Comparison of ENCODE assay signal across 11 cellular contexts in the genomic region with DNA sequence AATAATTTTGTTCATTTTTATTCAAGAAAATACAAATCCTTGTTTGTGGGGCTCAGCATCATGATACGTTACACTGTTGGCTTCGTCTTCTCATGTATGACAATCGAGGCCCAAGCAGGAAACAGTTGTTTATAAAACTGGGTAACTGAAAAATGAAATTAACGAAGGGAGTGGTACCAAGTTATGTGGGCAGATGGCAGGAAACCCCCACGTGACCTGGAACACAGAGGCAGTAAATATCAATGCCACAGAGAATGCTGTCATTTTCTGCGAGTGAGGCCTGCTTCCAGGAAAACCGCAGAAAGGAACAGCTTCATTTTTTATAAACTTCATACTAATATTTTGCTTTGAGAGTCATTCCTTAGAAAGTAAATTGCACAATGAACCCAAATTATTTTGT.
A peak's percentile ranks its signal among the peaks of the same experiment; 100 is the strongest.
DNase-seq lines count a peak whose midpoint lies in the region; ATAC-seq lines count a peak whose summit lies in the region.
"Had no signal": no experiment of that assay in that cellular context is flagged by ENCODE, and none has a peak within 500 bp of the region (broad histone marks: within the 10 kb centered on the region; RNA-seq: fewer than 3 reads in every experiment).

No MANE protein-coding gene starts in this region.

- DNase-seq in MG63, result peak; percentile 29
- peak; percentile 69 for DNase-seq in activated CD4-positive, alpha-beta T cell treated with anti-CD3 and anti-CD28 coated beads, Interleukin-2, amount 50 U/mL, for 1 hour
- DNase-seq in effector memory CD8-positive, alpha-beta T cell, result no peak
- peak; percentile 22 for DNase-seq in stimulated activated CD8-positive, alpha-beta memory T cell treated with anti-CD3 and anti-CD28 coated beads, Interleukin-15, amount 100 ng/mL, for 1 hour (ENCODE audit: low read depth)
- no peak for DNase-seq in AML-193 (lab: John Stamatoyannopoulos, UW)
- no peak for DNase-seq in kidney tubule cell (ENCODE audit: low spot score)
- DNase-seq in pons (ENCODE audit: low spot score), result no peak
- DNase-seq: gastrocnemius medialis, left ventricle myocardium superior, NCI-H1930 had no signal

- H3K4me1 Mint-ChIP-seq in effector memory CD8-positive, alpha-beta T cell (ENCODE audit: low read depth in 2 of 2), result peaks cover 3 to 16% of the 10 kb centered on the region in 2 donors

- H3K4me3 Mint-ChIP-seq in effector memory CD8-positive, alpha-beta T cell, result no peak overlapping the region
- H3K4me3 Mint-ChIP-seq: dendritic cell treated with granulocyte-macrophage colony-stimulating factor and Interleukin-4, amounts not matched to agents 40 ng/mL and 50 ng/mL, for 4 days had no signal

- ATAC-seq in effector memory CD8-positive, alpha-beta T cell (replicated peaks), result peak; percentile 24
- ATAC-seq: gastrocnemius medialis, left ventricle myocardium superior had no signal

- H3K9me3 ChIP-seq in MG63, result no peaks in the 10 kb centered on the region
- H3K9me3 ChIP-seq: gastrocnemius medialis had no signal

- no peak overlapping the region for H3K4me3 ChIP-seq in MG63
- H3K4me3 ChIP-seq: gastrocnemius medialis had no signal

- no peaks in the 10 kb centered on the region for H3K27me3 ChIP-seq in MG63
- H3K27me3 ChIP-seq: gastrocnemius medialis had no signal

- no peaks in the 10 kb centered on the region for H3K36me3 Mint-ChIP-seq in effector memory CD8-positive, alpha-beta T cell (ENCODE audit: insufficient read depth)

- no peak overlapping the region for H3K27ac Mint-ChIP-seq in effector memory CD8-positive, alpha-beta T cell
- H3K27ac Mint-ChIP-seq: dendritic cell treated with granulocyte-macrophage colony-stimulating factor and Interleukin-4, amounts not matched to agents 40 ng/mL and 50 ng/mL, for 4 days had no signal

- peaks cover 0 to 6% of the 10 kb centered on the region in 2 donors for H3K27me3 Mint-ChIP-seq in effector memory CD8-positive, alpha-beta T cell

- no peaks in the 10 kb centered on the region for H3K9me3 Mint-ChIP-seq in effector memory CD8-positive, alpha-beta T cell
- H3K9me3 Mint-ChIP-seq: dendritic cell treated with granulocyte-macrophage colony-stimulating factor and Interleukin-4, amounts not matched to agents 40 ng/mL and 50 ng/mL, for 4 days had no signal

- no peaks in the 10 kb centered on the region for H3K36me3 ChIP-seq in MG63
- H3K36me3 ChIP-seq: gastrocnemius medialis had no signal

Comparison
In these comparisons a context has a peak if more than half of its experiments do, and no peak if none do; other contexts are left out.
1. DNase-seq: peak in MG63 (single experiment), activated CD4-positive, alpha-beta T cell treated with anti-CD3 and anti-CD28 coated beads, Interleukin-2, amount 50 U/mL, for 1 hour (single experiment) and stimulated activated CD8-positive, alpha-beta memory T cell treated with anti-CD3 and anti-CD28 coated beads, Interleukin-15, amount 100 ng/mL, for 1 hour (single experiment); none in effector memory CD8-positive, alpha-beta T cell (0 of 3), AML-193 (0 of 2), kidney tubule cell (single experiment) and pons (single experiment).